Comparison of ENCODE assay signal across 1 cellular context in genomic region chr2:44361330-44362206, GRCh38.
TF ChIP-seq lines count a peak whose summit lies in the region.

TSS of gene CAMKMT (plus strand) at chr2:44361947.
TSS of gene PREPL (minus strand) at chr2:44361494. CDS start at chr2:44346342, 15,152 bp downstream.

TF ChIP-seq in WTC11, 78 proteins besides CTCF, POLR2A, EP300 and RAD21 (continued from another document and continues in another):
- peak; percentile 34; the same call in 1 of the 2 replicates for TF ChIP-seq PRDM15 (CRISPR knock-in tag; IDR thresholded peaks at IDR 0.05)
- no peak for TF ChIP-seq RORB (CRISPR knock-in tag; IDR thresholded peaks at IDR 0.05)
- TF ChIP-seq, protein P1, sequence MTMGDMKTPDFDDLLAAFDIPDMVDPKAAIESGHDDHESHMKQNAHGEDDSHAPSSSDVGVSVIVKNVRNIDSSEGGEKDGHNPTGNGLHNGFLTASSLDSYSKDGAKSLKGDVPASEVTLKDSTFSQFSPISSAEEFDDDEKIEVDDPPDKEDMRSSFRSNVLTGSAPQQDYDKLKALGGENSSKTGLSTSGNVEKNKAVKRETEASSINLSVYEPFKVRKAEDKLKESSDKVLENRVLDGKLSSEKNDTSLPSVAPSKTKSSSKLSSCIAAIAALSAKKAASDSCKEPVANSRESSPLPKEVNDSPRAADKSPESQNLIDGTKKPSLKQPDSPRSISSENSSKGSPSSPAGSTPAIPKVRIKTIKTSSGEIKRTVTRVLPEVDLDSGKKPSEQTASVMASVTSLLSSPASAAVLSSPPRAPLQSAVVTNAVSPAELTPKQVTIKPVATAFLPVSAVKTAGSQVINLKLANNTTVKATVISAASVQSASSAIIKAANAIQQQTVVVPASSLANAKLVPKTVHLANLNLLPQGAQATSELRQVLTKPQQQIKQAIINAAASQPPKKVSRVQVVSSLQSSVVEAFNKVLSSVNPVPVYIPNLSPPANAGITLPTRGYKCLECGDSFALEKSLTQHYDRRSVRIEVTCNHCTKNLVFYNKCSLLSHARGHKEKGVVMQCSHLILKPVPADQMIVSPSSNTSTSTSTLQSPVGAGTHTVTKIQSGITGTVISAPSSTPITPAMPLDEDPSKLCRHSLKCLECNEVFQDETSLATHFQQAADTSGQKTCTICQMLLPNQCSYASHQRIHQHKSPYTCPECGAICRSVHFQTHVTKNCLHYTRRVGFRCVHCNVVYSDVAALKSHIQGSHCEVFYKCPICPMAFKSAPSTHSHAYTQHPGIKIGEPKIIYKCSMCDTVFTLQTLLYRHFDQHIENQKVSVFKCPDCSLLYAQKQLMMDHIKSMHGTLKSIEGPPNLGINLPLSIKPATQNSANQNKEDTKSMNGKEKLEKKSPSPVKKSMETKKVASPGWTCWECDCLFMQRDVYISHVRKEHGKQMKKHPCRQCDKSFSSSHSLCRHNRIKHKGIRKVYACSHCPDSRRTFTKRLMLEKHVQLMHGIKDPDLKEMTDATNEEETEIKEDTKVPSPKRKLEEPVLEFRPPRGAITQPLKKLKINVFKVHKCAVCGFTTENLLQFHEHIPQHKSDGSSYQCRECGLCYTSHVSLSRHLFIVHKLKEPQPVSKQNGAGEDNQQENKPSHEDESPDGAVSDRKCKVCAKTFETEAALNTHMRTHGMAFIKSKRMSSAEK (CRISPR knock-in tag; IDR thresholded peaks at IDR 0.05; ENCODE audit: borderline replicate concordance), result no peak
- TF ChIP-seq FOXK1 (CRISPR knock-in tag; IDR thresholded peaks at IDR 0.05), result peak; percentile 58; the same call in 1 of the 2 replicates
- TF ChIP-seq EMX1 (CRISPR knock-in tag; IDR thresholded peaks at IDR 0.05), result no peak
- TF ChIP-seq SP1 (CRISPR knock-in tag; conservative IDR thresholded peaks at IDR 0.05), result peak; percentile 49; the same call in 1 of the 2 replicates
- TF ChIP-seq SMAD3 (CRISPR knock-in tag; IDR thresholded peaks at IDR 0.05; ENCODE audit: borderline replicate concordance), result peak; percentile 83; the same call in 1 of the 2 replicates
- TF ChIP-seq, protein P2, sequence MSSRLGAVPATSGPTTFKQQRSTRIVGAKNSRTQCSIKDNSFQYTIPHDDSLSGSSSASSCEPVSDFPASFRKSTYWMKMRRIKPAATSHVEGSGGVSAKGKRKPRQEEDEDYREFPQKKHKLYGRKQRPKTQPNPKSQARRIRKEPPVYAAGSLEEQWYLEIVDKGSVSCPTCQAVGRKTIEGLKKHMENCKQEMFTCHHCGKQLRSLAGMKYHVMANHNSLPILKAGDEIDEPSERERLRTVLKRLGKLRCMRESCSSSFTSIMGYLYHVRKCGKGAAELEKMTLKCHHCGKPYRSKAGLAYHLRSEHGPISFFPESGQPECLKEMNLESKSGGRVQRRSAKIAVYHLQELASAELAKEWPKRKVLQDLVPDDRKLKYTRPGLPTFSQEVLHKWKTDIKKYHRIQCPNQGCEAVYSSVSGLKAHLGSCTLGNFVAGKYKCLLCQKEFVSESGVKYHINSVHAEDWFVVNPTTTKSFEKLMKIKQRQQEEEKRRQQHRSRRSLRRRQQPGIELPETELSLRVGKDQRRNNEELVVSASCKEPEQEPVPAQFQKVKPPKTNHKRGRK (CRISPR knock-in tag; IDR thresholded peaks at IDR 0.05; ENCODE audit: borderline replicate concordance), result no peak
- TF ChIP-seq USF2 (CRISPR knock-in tag; IDR thresholded peaks at IDR 0.05), result no peak
- no peak for TF ChIP-seq OVOL2 (CRISPR knock-in tag; IDR thresholded peaks at IDR 0.05; ENCODE audit: borderline replicate concordance)
- TF ChIP-seq ZNF121 (CRISPR knock-in tag; IDR thresholded peaks at IDR 0.05), result 0 out of 2 replicates have a peak, but pooled peaks have one; percentile 12
- no peak for TF ChIP-seq ZNF416 (CRISPR knock-in tag; IDR thresholded peaks at IDR 0.05)
- peak; percentile 73; the same call in 1 of the 2 replicates for TF ChIP-seq MYBL2 (CRISPR knock-in tag; IDR thresholded peaks at IDR 0.05)
- peak; percentile 79 for TF ChIP-seq CREM (CRISPR knock-in tag; IDR thresholded peaks at IDR 0.05)
- TF ChIP-seq, protein P3, sequence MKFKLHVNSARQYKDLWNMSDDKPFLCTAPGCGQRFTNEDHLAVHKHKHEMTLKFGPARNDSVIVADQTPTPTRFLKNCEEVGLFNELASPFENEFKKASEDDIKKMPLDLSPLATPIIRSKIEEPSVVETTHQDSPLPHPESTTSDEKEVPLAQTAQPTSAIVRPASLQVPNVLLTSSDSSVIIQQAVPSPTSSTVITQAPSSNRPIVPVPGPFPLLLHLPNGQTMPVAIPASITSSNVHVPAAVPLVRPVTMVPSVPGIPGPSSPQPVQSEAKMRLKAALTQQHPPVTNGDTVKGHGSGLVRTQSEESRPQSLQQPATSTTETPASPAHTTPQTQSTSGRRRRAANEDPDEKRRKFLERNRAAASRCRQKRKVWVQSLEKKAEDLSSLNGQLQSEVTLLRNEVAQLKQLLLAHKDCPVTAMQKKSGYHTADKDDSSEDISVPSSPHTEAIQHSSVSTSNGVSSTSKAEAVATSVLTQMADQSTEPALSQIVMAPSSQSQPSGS (CRISPR knock-in tag; IDR thresholded peaks at IDR 0.05; ENCODE audit: borderline replicate concordance, low read depth), result no peak
- no peak for TF ChIP-seq IRF2 (CRISPR knock-in tag; IDR thresholded peaks at IDR 0.05; ENCODE audit: borderline replicate concordance, low read depth)
- no peak for TF ChIP-seq E2F4 (CRISPR knock-in tag; IDR thresholded peaks at IDR 0.05; ENCODE audit: borderline replicate concordance, low read depth)
- TF ChIP-seq MXD4 (CRISPR knock-in tag; IDR thresholded peaks at IDR 0.05; ENCODE audit: borderline replicate concordance), result no peak
- no peak for TF ChIP-seq GRHL2 (CRISPR knock-in tag; IDR thresholded peaks at IDR 0.05; ENCODE audit: insufficient replicate concordance, severe bottlenecking)
- TF ChIP-seq ZNF671 (CRISPR knock-in tag; IDR thresholded peaks at IDR 0.05), result no peak
- TF ChIP-seq AR (CRISPR knock-in tag; IDR thresholded peaks at IDR 0.05), result no peak
- no peak for TF ChIP-seq ZNF396 (CRISPR knock-in tag; IDR thresholded peaks at IDR 0.05; ENCODE audit: borderline replicate concordance)
- TF ChIP-seq ZSCAN18 (CRISPR knock-in tag; IDR thresholded peaks at IDR 0.05), result no peak
- TF ChIP-seq TEAD1 (CRISPR knock-in tag; IDR thresholded peaks at IDR 0.05), result peak; percentile 68
- no peak for TF ChIP-seq NR3C1 (CRISPR knock-in tag; conservative IDR thresholded peaks at IDR 0.05; ENCODE audit: low read depth)
- no peak for TF ChIP-seq ZNF423 (CRISPR knock-in tag; IDR thresholded peaks at IDR 0.05)
- TF ChIP-seq FOXJ3 (CRISPR knock-in tag; IDR thresholded peaks at IDR 0.05; ENCODE audit: borderline replicate concordance), result no peak
- 0 out of 2 replicates have a peak, but pooled peaks have one; percentile 72 for TF ChIP-seq ZNF281 (CRISPR knock-in tag; IDR thresholded peaks at IDR 0.05)
- no peak for TF ChIP-seq ZNF425 (CRISPR knock-in tag; conservative IDR thresholded peaks at IDR 0.05)
- TF ChIP-seq CBFB (CRISPR knock-in tag; IDR thresholded peaks at IDR 0.05; ENCODE audit: low read depth), result no peak
- TF ChIP-seq ZNF219 (CRISPR knock-in tag; IDR thresholded peaks at IDR 0.05; ENCODE audit: borderline replicate concordance), result peak; percentile 76; the same call in 1 of the 2 replicates
